Comparison of ENCODE assay signal across 2 cellular contexts in genomic region chr4:100933628-100934027, GRCh38.
TF ChIP-seq lines count a peak whose summit lies in the region.

No MANE protein-coding gene starts in this region.

TF ChIP-seq in SK-N-SH, 30 proteins besides CTCF, POLR2A, EP300 and RAD21 (continued from another document):
- no peak for TF ChIP-seq ELF1 (IDR thresholded peaks at IDR 0.05)
- TF ChIP-seq YY1 (IDR thresholded peaks at IDR 0.05; ENCODE audit: low read depth), result no peak
- TF ChIP-seq MXI1 (IDR thresholded peaks at IDR 0.05; ENCODE audit: low read depth, low read length), result no peak
- no peak for TF ChIP-seq CHD2 (IDR thresholded peaks at IDR 0.05; ENCODE audit: low read length, partially characterized antibody)
- no peak for TF ChIP-seq RFX5 (IDR thresholded peaks at IDR 0.05; ENCODE audit: low read length)
- no peak for TF ChIP-seq MAX (IDR thresholded peaks at IDR 0.05; ENCODE audit: low read depth)
- TF ChIP-seq NRF1 (IDR thresholded peaks at IDR 0.05; ENCODE audit: low read depth, low read length), result no peak
- no peak for TF ChIP-seq MEF2A (IDR thresholded peaks at IDR 0.05; ENCODE audit: borderline replicate concordance, low read depth)
- no peak for TF ChIP-seq ZBTB33 (IDR thresholded peaks at IDR 0.05; ENCODE audit: borderline replicate concordance, low read depth)
- no peak for TF ChIP-seq USF2 (IDR thresholded peaks at IDR 0.05; ENCODE audit: borderline replicate concordance, low read depth, low read length)
- TF ChIP-seq TCF12 (IDR thresholded peaks at IDR 0.05), result no peak
- TF ChIP-seq EZH2phosphoT487 (IDR thresholded peaks at IDR 0.05; ENCODE audit: borderline replicate concordance, low read depth), result no peak
- no peak for TF ChIP-seq TEAD4 (IDR thresholded peaks at IDR 0.05; ENCODE audit: borderline replicate concordance, insufficient read depth)
- no peak for TF ChIP-seq FOXJ3 (CRISPR knock-in tag; IDR thresholded peaks at IDR 0.05)
- TF ChIP-seq GATA2 (CRISPR knock-in tag; IDR thresholded peaks at IDR 0.05), result no peak
- no peak for TF ChIP-seq RCOR1 (IDR thresholded peaks at IDR 0.05; ENCODE audit: low read length)
- no peak for TF ChIP-seq SIN3A (IDR thresholded peaks at IDR 0.05; ENCODE audit: borderline replicate concordance, low read depth, low read length)
- no peak for TF ChIP-seq POLR2AphosphoS5 (IDR thresholded peaks at IDR 0.05; ENCODE audit: low read depth, low read length)
TF ChIP-seq in SK-N-SH: peak in this region for 0.

TF ChIP-seq in SK-N-SH treated with all-trans-retinoic acid at 6 μM for 48 hours, 23 proteins besides CTCF, POLR2A, EP300 and RAD21 (continued from another document):
- TF ChIP-seq TSHZ2 (CRISPR knock-in tag; IDR thresholded peaks at IDR 0.05), result no peak
- no peak for TF ChIP-seq ZFP3 (CRISPR knock-in tag; IDR thresholded peaks at IDR 0.05)
- TF ChIP-seq RARB (CRISPR knock-in tag; IDR thresholded peaks at IDR 0.05), result no peak
- TF ChIP-seq SNAI2 (CRISPR knock-in tag; IDR thresholded peaks at IDR 0.05), result no peak
- no peak for TF ChIP-seq CSRNP3 (CRISPR knock-in tag; IDR thresholded peaks at IDR 0.05)
- no peak for TF ChIP-seq PPARA (CRISPR knock-in tag; IDR thresholded peaks at IDR 0.05; ENCODE audit: borderline replicate concordance)
- TF ChIP-seq BACH2 (CRISPR knock-in tag; IDR thresholded peaks at IDR 0.05; ENCODE audit: borderline replicate concordance), result no peak
- no peak for TF ChIP-seq ISL1 (CRISPR knock-in tag; IDR thresholded peaks at IDR 0.05)
- no peak for TF ChIP-seq CSDC2 (CRISPR knock-in tag; IDR thresholded peaks at IDR 0.05)
- TF ChIP-seq TOX (CRISPR knock-in tag; IDR thresholded peaks at IDR 0.05; ENCODE audit: borderline replicate concordance), result no peak
- no peak for TF ChIP-seq ZC3H10 (CRISPR knock-in tag; IDR thresholded peaks at IDR 0.05)
- no peak for TF ChIP-seq ZFP30 (CRISPR knock-in tag; IDR thresholded peaks at IDR 0.05)
- TF ChIP-seq GLIS3 (CRISPR knock-in tag; IDR thresholded peaks at IDR 0.05), result no peak
- no peak for TF ChIP-seq ZNF70 (CRISPR knock-in tag; IDR thresholded peaks at IDR 0.05)
- no peak for TF ChIP-seq ARNTL (CRISPR knock-in tag; IDR thresholded peaks at IDR 0.05; ENCODE audit: borderline replicate concordance, low read depth)
